In the genomic region with DNA sequence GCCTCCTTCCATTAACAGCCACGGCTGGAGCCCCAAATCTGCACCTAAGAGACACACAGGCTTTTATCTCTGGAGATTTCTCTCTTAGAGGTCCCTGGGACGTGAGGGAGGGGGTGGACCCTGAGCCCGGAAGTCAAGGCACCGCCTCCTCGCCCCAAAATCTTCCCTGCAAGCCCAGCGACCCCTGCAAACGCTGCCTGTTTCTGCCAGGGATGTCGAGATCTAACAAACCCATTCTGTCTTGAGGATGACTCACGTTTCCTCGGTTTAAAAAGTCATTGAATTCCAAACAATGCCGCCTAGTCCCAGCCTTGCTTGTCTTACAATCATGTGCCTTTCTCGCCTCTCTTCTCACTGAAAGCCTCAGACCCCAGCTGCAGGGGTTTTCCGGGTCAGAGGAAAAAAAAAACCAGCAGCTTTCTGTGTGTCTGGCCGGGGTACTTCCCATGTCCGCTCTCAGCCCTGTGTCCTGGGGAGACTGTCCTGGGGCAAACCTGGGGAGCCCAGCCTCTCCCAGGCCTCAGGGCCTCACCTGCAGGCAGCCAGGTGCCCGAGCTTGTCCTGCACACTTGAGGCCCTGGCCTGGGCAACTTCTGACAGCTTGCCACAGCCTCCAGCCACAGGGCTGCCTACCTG, we compare ENCODE assay signal across 1 cellular context.
TF ChIP-seq lines count a peak whose summit lies in the region.

No MANE protein-coding gene starts in this region.

TF ChIP-seq in endothelial cell of umbilical vein, 7 proteins besides CTCF, POLR2A, EP300 and RAD21 (continued from another document):
- peak; percentile 50 for TF ChIP-seq POLR2AphosphoS5 (IDR thresholded peaks at IDR 0.05; ENCODE audit: insufficient read depth, low read depth, low read length)
- TF ChIP-seq EZH2 (IDR thresholded peaks at IDR 0.05; ENCODE audit: borderline replicate concordance, low read depth, low read length, severe bottlenecking) = no peak
